12 cellular contexts compared by ENCODE assay signal in genomic region chr22:38238519-38239051, GRCh38. TPM values are rescaled to one million over a fixed set of nuclear protein-coding genes. Genes with fewer than 3 reads are reported as not detected.
A peak's percentile ranks its signal among the peaks of the same experiment; 100 is the strongest.
DNase-seq lines count a peak whose midpoint lies in the region; ATAC-seq and TF ChIP-seq lines count a peak whose summit lies in the region.
"Had no signal": no experiment of that assay in that cellular context is flagged by ENCODE, and none has a peak within 500 bp of the region (broad histone marks: within the 10 kb centered on the region; RNA-seq: fewer than 3 reads in every experiment).

No MANE protein-coding gene starts in this region.

- 66 to 76% (median 70%) methylated on average over 9 of the region's 9 CpGs for WGBS in heart left ventricle, 4 donors
- 78 to 81% methylated on average over 9 of the region's 9 CpGs for whole genome bisulfite sequencing in sigmoid colon, 2 donors

- H3K36me3 ChIP-seq in BJ (ENCODE audit: control insufficient read depth, insufficient read depth, low read length) (peaks cover 19% of the 10 kb centered on the region), heart left ventricle (peaks cover 0 to 61% (median 38%) of the 10 kb centered on the region in 9 donors), sigmoid colon (peaks cover 0 to 46% (median 0%) of the 10 kb centered on the region in 4 donors)

- TF ChIP-seq POLR2A in heart left ventricle (IDR thresholded peaks at IDR 0.05): no peak
- no peak for TF ChIP-seq POLR2A in sigmoid colon (IDR thresholded peaks at IDR 0.05)

- no peaks in the 10 kb centered on the region for H3K9me3 ChIP-seq in heart left ventricle
- H3K9me3 ChIP-seq in sigmoid colon: no peaks in the 10 kb centered on the region

- DNase-seq in BJ (ENCODE audit: low read depth) (peak; percentile 50), astrocyte of the spinal cord (ENCODE audit: low read depth, low spot score) (peak; percentile 46), heart left ventricle (peak in 1 of 5 donors; percentile 69), sigmoid colon (peak; percentile 83), NCI-H2196 (lab: John Stamatoyannopoulos, UW; ENCODE audit: unreplicated experiment) (no peak), HT-29 (ENCODE audit: low spot score) (no peak), HEK293T (ENCODE audit: extremely low spot score) (no peak)
- DNase-seq: activated CD4-positive, alpha-beta T cell treated with anti-CD3 and anti-CD28 coated beads, Interleukin-2, amount 10 ng/mL, durations not matched to agents 24 days and 14 days; COR-L47; NCI-H2029 treated with DMSO at 0.1 percent for 48 hours had no signal

- in situ Hi-C loops in astrocyte of the spinal cord (cut with HindIII; ENCODE audit: low sequenced_read_pairs): no loop called here

- H3K4me3 ChIP-seq in BJ (ENCODE audit: low read depth, low read length) (no peak overlapping the region), astrocyte of the spinal cord (ENCODE audit: low read depth, low read length) (no peak overlapping the region), heart left ventricle (no peak overlapping the region), sigmoid colon (no peak overlapping the region)

- TF ChIP-seq EP300 in sigmoid colon (IDR thresholded peaks at IDR 0.05): no peak

- ATAC-seq in heart left ventricle: peak in 1 of 4 donors; percentile 34
- no peak for ATAC-seq in GM18520 (IDR thresholded peaks at IDR 0.05; ENCODE audit: unreplicated experiment)

- H3K4me1 ChIP-seq in heart left ventricle (peaks cover 3 to 68% (median 34%) of the 10 kb centered on the region in 12 donors), sigmoid colon (peaks cover 0 to 46% (median 30%) of the 10 kb centered on the region in 4 donors)

- H3K27ac ChIP-seq in heart left ventricle (peak overlapping the region in 10 of 12 donors; percentile 13 to 68 (median 44)), sigmoid colon (peak overlapping the region; percentile 58 to 74 (median 64))
- H3K27ac ChIP-seq: HL-60 had no signal

- intact Hi-C loops in heart left ventricle (cut with DNase I) (loop anchor here in 3 of 10 donors (10.0 kb wide), 3 partner anchors 124 to 184 kb away; partner anchors contain the start of genes BAIAP2L2 (in 1 of the 3) and PICK1 (in 1 of the 3)), sigmoid colon (cut with DNase I) (loop anchor here (5.0 kb wide), 2 partner anchors 114 to 186 kb away; no protein-coding TSS in a partner anchor)

- no peak for TF ChIP-seq CTCF in BJ (IDR thresholded peaks at IDR 0.05; ENCODE audit: insufficient read depth, low read depth, low read length)
- TF ChIP-seq CTCF in astrocyte of the spinal cord (IDR thresholded peaks at IDR 0.05; ENCODE audit: low read depth, low read length): no peak
- TF ChIP-seq CTCF in heart left ventricle (IDR thresholded peaks at IDR 0.05): no peak
- no peak for TF ChIP-seq CTCF in sigmoid colon (IDR thresholded peaks at IDR 0.05)

- CTCF ChIA-PET in BJ (lab: Yijun Ruan, JAX) (interaction anchor here (1.0 to 1.4 kb wide), 4 partner anchors 8 to 189 kb away, joined by 3 to 5 read pairs (median 4); no protein-coding TSS in a partner anchor), HEK293T (lab: Yijun Ruan, JAX) (no interaction called here)

- H3K27me3 ChIP-seq in BJ (ENCODE audit: control insufficient read depth, insufficient read depth, low read length): no peaks in the 10 kb centered on the region
- H3K27me3 ChIP-seq in heart left ventricle: no peaks in the 10 kb centered on the region
- H3K27me3 ChIP-seq in sigmoid colon: no peaks in the 10 kb centered on the region

- POLR2A ChIA-PET in BJ (lab: Charles Lee): no interaction called here
- POLR2A ChIA-PET in HEK293T (lab: Yijun Ruan, JAX): no interaction called here

TF ChIP-seq in HEK293T, 16 proteins besides CTCF, POLR2A, EP300 and RAD21:
- TF ChIP-seq L3MBTL2 (conservative IDR thresholded peaks at IDR 0.05): no peak
- no peak for TF ChIP-seq FOXM1 (IDR thresholded peaks at IDR 0.05; ENCODE audit: borderline replicate concordance)
- no peak for TF ChIP-seq FOXK2 (IDR thresholded peaks at IDR 0.05)
- TF ChIP-seq SUZ12 (IDR thresholded peaks at IDR 0.05): no peak
- no peak for TF ChIP-seq SP1 (IDR thresholded peaks at IDR 0.05)
- no peak for TF ChIP-seq CTBP1 (IDR thresholded peaks at IDR 0.05; ENCODE audit: borderline replicate concordance)
- TF ChIP-seq, protein P1, sequence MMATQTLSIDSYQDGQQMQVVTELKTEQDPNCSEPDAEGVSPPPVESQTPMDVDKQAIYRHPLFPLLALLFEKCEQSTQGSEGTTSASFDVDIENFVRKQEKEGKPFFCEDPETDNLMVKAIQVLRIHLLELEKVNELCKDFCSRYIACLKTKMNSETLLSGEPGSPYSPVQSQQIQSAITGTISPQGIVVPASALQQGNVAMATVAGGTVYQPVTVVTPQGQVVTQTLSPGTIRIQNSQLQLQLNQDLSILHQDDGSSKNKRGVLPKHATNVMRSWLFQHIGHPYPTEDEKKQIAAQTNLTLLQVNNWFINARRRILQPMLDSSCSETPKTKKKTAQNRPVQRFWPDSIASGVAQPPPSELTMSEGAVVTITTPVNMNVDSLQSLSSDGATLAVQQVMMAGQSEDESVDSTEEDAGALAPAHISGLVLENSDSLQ (IDR thresholded peaks at IDR 0.05): no peak
TF ChIP-seq in HEK293T: peak in this region for 0.

RNA-seq across cellular contexts. Expression of gene TMEM184B, which starts 34.2 kb away (rescaled TPM):
- 26.5 and 75.5 TPM in 2 replicates for polyA plus RNA-seq in BJ (2011; rRNA removed)
- polyA minus RNA-seq in BJ (2011; rRNA and poly(A)+ RNA removed): 35.2 and 48.1 TPM in 2 replicates
- total RNA-seq in heart left ventricle: 100 to 1,000 TPM in 1 of 9 donors, 10 to 100 TPM in 8; 37.6 to 103 (median 47.0) TPM
- polyA plus RNA-seq in heart left ventricle: 10 to 100 TPM; 19.5 to 54.4 TPM
- 10 to 100 TPM; 42.6 to 96.4 (median 68.1) TPM for total RNA-seq in sigmoid colon
- polyA plus RNA-seq in sigmoid colon: 10 to 100 TPM in 1 of 3 donors, 1 to 10 TPM in 2; 7.2 to 34.3 (median 8.1) TPM
- total RNA-seq in HT-29 (2014; rRNA removed; shearing (Covaris generic)): 26.9 and 30.7 TPM in 2 replicates

RNA-seq across cellular contexts. Expression of gene MAFF, which starts 36.8 kb away (rescaled TPM):
- polyA plus RNA-seq in BJ (2011; rRNA removed) (14.1 and 14.8 TPM in 2 replicates), heart left ventricle (10 to 100 TPM in 1 of 2 donors, 1 to 10 TPM in 1; 4.7 to 36.0 TPM), sigmoid colon (10 to 100 TPM; 18.5 to 41.4 (median 35.4) TPM)
- polyA minus RNA-seq in BJ (2011; rRNA and poly(A)+ RNA removed): 5.0 and 5.8 TPM in 2 replicates
- total RNA-seq in heart left ventricle (10 to 100 TPM in 3 of 9 donors, 1 to 10 TPM in 6; 1.9 to 35.8 (median 4.0) TPM), sigmoid colon (100 to 1,000 TPM in 1 of 4 donors, 10 to 100 TPM in 3; 15.3 to 104 (median 26.1) TPM)
- 78.7 and 91.5 TPM in 2 replicates for total RNA-seq in HT-29 (2014; rRNA removed; shearing (Covaris generic))

RNA-seq across cellular contexts. Expression of gene PLA2G6, which starts 57.0 kb away (rescaled TPM):
- polyA plus RNA-seq in BJ (2011; rRNA removed) (10.1 and 14.9 TPM in 2 replicates), heart left ventricle (10 to 100 TPM in 1 of 2 donors, 1 to 10 TPM in 1; 4.9 to 14.2 TPM), sigmoid colon (10 to 100 TPM in 1 of 3 donors, 1 to 10 TPM in 2; 6.6 to 21.1 (median 8.6) TPM)
- polyA minus RNA-seq in BJ (2011; rRNA and poly(A)+ RNA removed): 19.5 and 23.0 TPM in 2 replicates
- total RNA-seq in heart left ventricle (10 to 100 TPM in 6 of 9 donors, 1 to 10 TPM in 3; 6.1 to 17.9 (median 11.0) TPM), sigmoid colon (10 to 100 TPM; 10.7 to 36.2 (median 26.5) TPM)
- 13.0 and 16.1 TPM in 2 replicates for total RNA-seq in HT-29 (2014; rRNA removed; shearing (Covaris generic))

Comparison
In these comparisons a context has a peak if more than half of its experiments do, and no peak if none do; other contexts are left out.
1. DNase-seq: peak in BJ (single experiment), astrocyte of the spinal cord (single experiment) and sigmoid colon (single experiment); none in NCI-H2196 (single experiment), HT-29 (single experiment) and HEK293T (single experiment).